8 cellular contexts compared by ENCODE assay signal in the genomic region with DNA sequence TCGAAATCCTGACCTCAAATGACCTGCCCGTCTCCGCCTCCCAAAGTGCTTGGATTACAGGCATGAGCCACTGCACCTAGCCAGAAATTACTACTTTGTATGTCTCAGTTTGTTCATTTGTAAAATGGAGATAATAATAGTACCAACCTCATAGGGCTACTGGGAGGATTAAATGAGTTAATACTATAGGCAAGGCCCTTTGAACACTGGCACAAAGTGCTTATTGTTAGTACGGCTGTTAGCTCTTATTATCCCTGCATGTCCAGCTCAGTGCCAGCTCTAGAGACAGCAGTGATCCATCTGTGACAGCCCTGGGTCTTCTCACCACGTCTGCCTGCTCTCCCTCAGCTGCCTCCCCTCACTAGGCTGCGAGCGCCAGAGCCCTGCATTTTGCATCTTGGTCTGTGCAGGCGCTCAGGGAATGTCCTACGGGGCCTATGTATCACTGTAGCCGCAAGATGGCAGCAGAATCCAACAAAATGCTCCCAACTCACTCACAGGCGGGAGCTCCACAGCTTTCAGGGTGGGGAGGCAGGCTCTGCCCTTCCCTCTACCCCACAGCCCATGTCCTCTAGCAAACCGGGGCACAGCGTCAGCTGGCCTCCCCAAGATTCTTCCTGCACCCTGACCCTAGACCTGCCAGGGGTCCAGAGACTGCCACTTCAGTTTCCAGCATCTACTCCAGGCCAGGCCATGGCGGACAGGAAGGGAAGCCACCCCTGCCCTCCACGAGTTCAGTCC. TPM values are rescaled to one million over a fixed set of nuclear protein-coding genes. Genes with fewer than 3 reads are reported as not detected.
DNase-seq lines count a peak whose midpoint lies in the region; ATAC-seq, FAIRE-seq and TF ChIP-seq lines count a peak whose summit lies in the region.

No MANE protein-coding gene starts in this region.

- H3K36me3 ChIP-seq in BE2C (no peaks in the 10 kb centered on the region), HepG2 (replicated peaks in 1 of 2; ENCODE audit: control insufficient read depth in 1 of 2, insufficient read depth in 2 of 2, low read length in 2 of 2) (no peaks in the 10 kb centered on the region)

- peaks cover 6% of the 10 kb centered on the region for H3K4me1 Mint-ChIP-seq in activated CD4-positive, alpha-beta T cell treated with anti-CD3 and anti-CD28 coated beads for 36 hours

- H3K79me2 ChIP-seq in HepG2 (ENCODE audit: insufficient read depth, low read length) = no peaks in the 10 kb centered on the region

- TF ChIP-seq EP300 in HepG2 (IDR thresholded peaks at IDR 0.05; ENCODE audit: low read depth in 2 of 2, low read length in 2 of 2) (no peak), HepG2 (CRISPR knock-in tag; IDR thresholded peaks at IDR 0.05; ENCODE audit: borderline replicate concordance) (no peak)

- H2AFZ ChIP-seq in HepG2 (ENCODE audit: low read length) = no peak overlapping the region

- no peak overlapping the region for H3K27ac ChIP-seq in HepG2 (ENCODE audit: extremely low read length, insufficient read depth, low read length)

- H3K9me3 ChIP-seq in BE2C = no peaks in the 10 kb centered on the region
- H3K9me3 ChIP-seq in HepG2 (ENCODE audit: low read length) = no peaks in the 10 kb centered on the region

- TF ChIP-seq CTCF in BE2C (IDR thresholded peaks at IDR 0.05; ENCODE audit: low read depth, low read length) = peak; percentile 88
- TF ChIP-seq CTCF in choroid plexus epithelial cell (conservative IDR thresholded peaks at IDR 0.05; ENCODE audit: low read depth, low read length) = peak; percentile 92
- peak; percentile 95 for TF ChIP-seq CTCF in HepG2 (CRISPR knock-in tag; IDR thresholded peaks at IDR 0.05)

- H3K9ac ChIP-seq in HepG2 (ENCODE audit: insufficient read depth, low read depth, low read length) = no peak overlapping the region

- 28% methylated on average over 12 of the region's 15 CpGs for WGBS in HepG2 (ENCODE audit: low lambda C conversion rate)

- H3K4me2 ChIP-seq in HepG2 (ENCODE audit: low read depth, low read length) = no peak overlapping the region

- H4K20me1 ChIP-seq in HepG2 (ENCODE audit: insufficient read depth, low read length) = no peaks in the 10 kb centered on the region

- POLR2A ChIA-PET in activated CD4-positive, alpha-beta T cell treated with anti-CD3 and anti-CD28 coated beads for 36 hours (lab: Charles Lee) = interaction anchor here (1.0 kb wide), 1 partner anchor 248 kb away, joined by 5 read pairs; no protein-coding TSS in a partner anchor
- POLR2A ChIA-PET in HepG2 (lab: Yijun Ruan, JAX) = interaction anchor here (0.6 to 1.2 kb wide), 4 partner anchors 10 to 247 kb away, joined by 3 to 10 read pairs (median 4); no protein-coding TSS in a partner anchor

- CTCF ChIA-PET in activated CD4-positive, alpha-beta T cell treated with anti-CD3 and anti-CD28 coated beads for 36 hours (lab: Charles Lee) = interaction anchor here (0.6 to 6.2 kb wide), 62 partner anchors 9 to 1119 kb away, joined by 3 to 148 read pairs (median 4); partner anchors contain the start of genes AKNA, ATP6V1G1, TEX48 and TEX53
- CTCF ChIA-PET in HepG2 (lab: Yijun Ruan, JAX; ENCODE audit: low intra/inter-chr PET ratio, low total read pairs) = interaction anchor here (0.8 to 1.5 kb wide), 5 partner anchors 67 to 256 kb away, joined by 3 to 25 read pairs (median 4); no protein-coding TSS in a partner anchor

- H3K27me3 Mint-ChIP-seq in activated CD4-positive, alpha-beta T cell treated with anti-CD3 and anti-CD28 coated beads for 36 hours = no peaks in the 10 kb centered on the region

- TF ChIP-seq POLR2A in HepG2 (IDR thresholded peaks at IDR 0.05; ENCODE audit: insufficient read depth in 1 of 2, low read depth in 2 of 2, low read length in 2 of 2) = no peak

- no peaks in the 10 kb centered on the region for H3K36me3 Mint-ChIP-seq in activated CD4-positive, alpha-beta T cell treated with anti-CD3 and anti-CD28 coated beads for 36 hours (ENCODE audit: low read depth)

- intact Hi-C loops in activated CD4-positive, alpha-beta T cell treated with anti-CD3 and anti-CD28 coated beads for 36 hours (cut with DNase I, micrococcal nuclease) = loop anchor here (1.0 to 5.0 kb wide), 6 partner anchors 81 to 1117 kb away; no protein-coding TSS in a partner anchor
- intact Hi-C loops in HepG2 (cut with micrococcal nuclease; ENCODE audit: unreplicated experiment) = loop anchor here (1.0 to 10.0 kb wide), 5 partner anchors 102 to 1829 kb away; no protein-coding TSS in a partner anchor

- peak; percentile 82 for DNase-seq in BE2C
- DNase-seq in NCI-H2227 treated with DMSO at 0.1 percent for 48 hours (lab: John Stamatoyannopoulos, UW) = peak; percentile 77
- peak; percentile 88 for DNase-seq in activated CD4-positive, alpha-beta T cell treated with anti-CD3 and anti-CD28 coated beads for 36 hours
- peak; percentile 89 for DNase-seq in choroid plexus epithelial cell (ENCODE audit: low read depth)
- peak; percentile 72 for DNase-seq in HepG2 (ENCODE audit: low spot score)
- DNase-seq in stimulated activated CD4-positive, alpha-beta T cell treated with anti-CD3 and anti-CD28 coated beads, TNF-alpha, amount 100 ng/mL, for 48 hours (ENCODE audit: low read depth in 3 of 3) = peak; percentile 58 to 67 (median 61)

- peak; percentile 94 for TF ChIP-seq RAD21 in HepG2 (CRISPR knock-in tag; IDR thresholded peaks at IDR 0.05)

- H3K27me3 ChIP-seq in BE2C (no peaks in the 10 kb centered on the region), HepG2 (ENCODE audit: control insufficient read depth in 1 of 2, insufficient read depth in 2 of 2, low read length in 2 of 2) (no peaks in the 10 kb centered on the region)

- BruUV-seq in HepG2 (replicated peaks; lab: Mats Ljungman, UMichigan) = no TSS peak

- no peaks in the 10 kb centered on the region for H3K9me3 Mint-ChIP-seq in activated CD4-positive, alpha-beta T cell treated with anti-CD3 and anti-CD28 coated beads for 36 hours (ENCODE audit: low read depth)

- peak; percentile 70 for FAIRE-seq in HepG2 (lab: Jason Lieb, UNC)

- H3K4me3 ChIP-seq in BE2C (ENCODE audit: low read depth, low read length) (no peak overlapping the region), choroid plexus epithelial cell (ENCODE audit: low read depth, low read length) (no peak overlapping the region), HepG2 (replicated peaks in 1 of 3; ENCODE audit: insufficient read depth in 1 of 3, low read depth in 2 of 3, low read length in 3 of 3) (no peak overlapping the region)

- no peak overlapping the region for H3K27ac Mint-ChIP-seq in activated CD4-positive, alpha-beta T cell treated with anti-CD3 and anti-CD28 coated beads for 36 hours

- H3K4me1 ChIP-seq in BE2C (no peaks in the 10 kb centered on the region), HepG2 (ENCODE audit: insufficient read depth, low read length) (peaks cover 29% of the 10 kb centered on the region)

- H3K4me3 Mint-ChIP-seq in activated CD4-positive, alpha-beta T cell treated with anti-CD3 and anti-CD28 coated beads for 36 hours = no peak overlapping the region

- in situ Hi-C loops in HepG2 (cut with HindIII; ENCODE audit: extremely low pct_ligation_motif_present, low pct_unique_long_range_greater_than_20kb) = loop anchor here (10.0 to 25.0 kb wide), 3 partner anchors 99 to 507 kb away; partner anchors contain the start of genes TEX53 and WHRN

- peak; percentile 83 for ATAC-seq in GM18907 (IDR thresholded peaks at IDR 0.05; ENCODE audit: unreplicated experiment)
- ATAC-seq in HG03103 (IDR thresholded peaks at IDR 0.05; ENCODE audit: low read depth, unreplicated experiment) = peak; percentile 88
- peak; percentile 100 for ATAC-seq in activated CD4-positive, alpha-beta T cell treated with anti-CD3 and anti-CD28 coated beads for 36 hours
- ATAC-seq in HepG2 = peak; percentile 88

TF ChIP-seq in HepG2, 621 proteins besides CTCF, POLR2A, EP300 and RAD21 (continues in another document):
- TF ChIP-seq KDM2A (CRISPR knock-in tag; IDR thresholded peaks at IDR 0.05; ENCODE audit: borderline replicate concordance, low read depth) (0 out of 2 replicates have a peak, but pooled peaks have one; percentile 39), ZNF781 (CRISPR knock-in tag; IDR thresholded peaks at IDR 0.05; ENCODE audit: borderline replicate concordance, not compliant biosample characterization) (no peak), STAG1 (CRISPR knock-in tag; IDR thresholded peaks at IDR 0.05) (peak; percentile 94), ZNF614 (CRISPR knock-in tag; IDR thresholded peaks at IDR 0.05; ENCODE audit: borderline replicate concordance) (0 out of 2 replicates have a peak, but pooled peaks have one; percentile 42), ZNF724P (CRISPR knock-in tag; IDR thresholded peaks at IDR 0.05; ENCODE audit: borderline replicate concordance) (0 out of 2 replicates have a peak, but pooled peaks have one; percentile 38), ETV5 (CRISPR knock-in tag; IDR thresholded peaks at IDR 0.05; ENCODE audit: borderline replicate concordance) (0 out of 2 replicates have a peak, but pooled peaks have one; percentile 21)

RNA-seq across cellular contexts. Expression of gene AKNA, which starts 17.7 kb away (rescaled TPM):
- 23.9 TPM for polyA plus RNA-seq in BE2C (2012; ENCODE audit: insufficient read depth, insufficient read length, low read depth)
- 100 to 1,000 TPM; 135 to 141 TPM for total RNA-seq in activated CD4-positive, alpha-beta T cell treated with anti-CD3 and anti-CD28 coated beads for 36 hours
- 2.5 and 3.1 TPM in 2 replicates for total RNA-seq in HepG2 (2016; rRNA removed; fragmentation: Illumina TruSeq; extraction: Trizol)
- total RNA-seq in HepG2 (2016; cell fraction: cytosol; rRNA removed; fragmentation: Illumina TruSeq; extraction: Trizol; ENCODE audit: low read depth) = 0.44 and 0.81 TPM in 2 replicates
- 2.1 and 3.1 TPM in 2 replicates for total RNA-seq in HepG2 (2016; cell fraction: insoluble cytoplasmic fraction; rRNA removed; fragmentation: Illumina TruSeq; extraction: Trizol)
- total RNA-seq in HepG2 (2016; cell fraction: membrane; rRNA removed; fragmentation: Illumina TruSeq; extraction: Trizol) = 1.4 and 1.9 TPM in 2 replicates
- 2.4 and 2.8 TPM in 2 replicates for total RNA-seq in HepG2 (2016; cell fraction: nucleus; rRNA removed; fragmentation: Illumina TruSeq; extraction: Trizol)
- polyA plus RNA-seq in HepG2 (2011; rRNA removed) = 3.0 and 4.8 TPM in 2 replicates
- polyA plus RNA-seq in HepG2 (2011; cell fraction: cytosol; rRNA removed) = 2.1 and 2.5 TPM in 2 replicates
- polyA plus RNA-seq in HepG2 (2011; cell fraction: nucleus; rRNA removed) = 15.0 and 15.5 TPM in 2 replicates
- polyA plus RNA-seq in HepG2 (2012) = 4.7 and 7.6 TPM in 2 replicates
- 0.41 and 0.43 TPM in 2 replicates for polyA plus RNA-seq in HepG2 (2016; cell fraction: cytosol; fragmentation: Illumina TruSeq; extraction: Trizol; ENCODE audit: low read depth)
- polyA plus RNA-seq in HepG2 (2016; cell fraction: insoluble cytoplasmic fraction; fragmentation: Illumina TruSeq; extraction: Trizol; ENCODE audit: low read depth) = 2.0 and 3.7 TPM in 2 replicates
- polyA plus RNA-seq in HepG2 (2016; cell fraction: membrane; fragmentation: Illumina TruSeq; extraction: Trizol; ENCODE audit: low read depth) = 1.1 and 1.4 TPM in 2 replicates
- 6.0 and 6.2 TPM in 2 replicates for polyA plus RNA-seq in HepG2 (2016; cell fraction: nucleus; fragmentation: Illumina TruSeq; extraction: Trizol; ENCODE audit: insufficient read depth, low read depth)
- 7.8 and 7.9 TPM in 2 replicates for polyA minus RNA-seq in HepG2 (2011; rRNA and poly(A)+ RNA removed; ENCODE audit: low replicate concordance)
- polyA minus RNA-seq in HepG2 (2011; cell fraction: cytosol; rRNA and poly(A)+ RNA removed) = 3.5 and 3.7 TPM in 2 replicates
- 12.0 and 15.4 TPM in 2 replicates for polyA minus RNA-seq in HepG2 (2011; cell fraction: nucleus; rRNA and poly(A)+ RNA removed)

Comparison
In these comparisons a context has a peak if more than half of its experiments do, and no peak if none do; other contexts are left out.
1. RNA of gene AKNA, which starts 17.7 kb away (total RNA-seq): 135 to 141 TPM in activated CD4-positive, alpha-beta T cell treated with anti-CD3 and anti-CD28 coated beads for 36 hours; 0.44 to 3.1 TPM in HepG2; every median in the first group is over 10 times any median in the second.
2. Peak in every context shown above with its lines, with median percentiles within 50 percentile points of each other: DNase-seq, CTCF ChIP-seq and ATAC-seq.